Comparison of ENCODE assay signal across 22 cellular contexts in the genomic region with DNA sequence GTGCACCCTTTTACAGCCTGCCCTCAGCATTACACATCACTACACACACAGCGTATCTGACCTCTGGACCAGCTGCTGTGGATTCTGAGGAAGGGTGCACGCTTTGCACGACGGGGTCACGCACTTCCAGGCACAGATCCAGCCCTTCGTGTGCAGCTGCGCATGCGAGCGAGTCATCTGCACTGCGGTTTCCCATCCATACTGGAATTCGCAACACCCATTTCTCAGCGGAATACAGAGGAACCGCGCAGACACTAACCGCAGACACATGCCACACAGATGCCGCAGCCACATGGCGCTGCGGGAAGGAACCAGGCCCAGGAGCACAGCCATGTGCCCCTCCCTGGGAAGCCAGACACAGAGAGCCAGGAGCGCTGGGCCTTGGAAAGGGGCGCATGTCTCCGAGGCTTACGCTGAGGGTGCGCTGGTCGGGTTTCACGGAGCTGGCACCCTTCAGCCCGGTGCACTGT. TPM values are rescaled to one million over a fixed set of nuclear protein-coding genes. Genes with fewer than 3 reads are reported as not detected.
A peak's percentile ranks its signal among the peaks of the same experiment; 100 is the strongest.
DNase-seq lines count a peak whose midpoint lies in the region; ATAC-seq and TF ChIP-seq lines count a peak whose summit lies in the region.
"Had no signal": no experiment of that assay in that cellular context is flagged by ENCODE, and none has a peak within 500 bp of the region (broad histone marks: within the 10 kb centered on the region; RNA-seq: fewer than 3 reads in every experiment).

No MANE protein-coding gene starts in this region.

- intact Hi-C loops in ovary (cut with DNase I): no loop called here

- H3K4me3 ChIP-seq in ovary: no peak overlapping the region
- H3K4me3 ChIP-seq: cardiac muscle cell, esophagus squamous epithelium, stomach, uterus had no signal

- H3K27ac ChIP-seq in ovary: no peak overlapping the region
- H3K27ac ChIP-seq: cardiac muscle cell, esophagus squamous epithelium, stomach, uterus had no signal

- WGBS in ovary, 3 donors: 83 to 90% (median 85%) methylated on average over 26 of the region's 26 CpGs

- no peak for TF ChIP-seq EP300 in ovary (IDR thresholded peaks at IDR 0.05)

- in situ Hi-C loops in SK-MEL-5 (cut with HindIII; ENCODE audit: low pct_unique_long_range_greater_than_20kb, low sequenced_read_pairs): no loop called here

- TF ChIP-seq POLR2A in ovary (IDR thresholded peaks at IDR 0.05): no peak

- no peaks in the 10 kb centered on the region for H3K9me3 ChIP-seq in ovary
- H3K9me3 ChIP-seq: esophagus squamous epithelium, stomach, uterus had no signal

- H3K27me3 ChIP-seq in ovary: no peaks in the 10 kb centered on the region
- H3K27me3 ChIP-seq: cardiac muscle cell, esophagus squamous epithelium, stomach, uterus had no signal

- H3K36me3 ChIP-seq in ovary: no peaks in the 10 kb centered on the region
- H3K36me3 ChIP-seq: cardiac muscle cell, esophagus squamous epithelium, uterus had no signal

- no peak for ATAC-seq in GM18907 (IDR thresholded peaks at IDR 0.05; ENCODE audit: unreplicated experiment)
- ATAC-seq: activated CD8-positive, alpha-beta T cell treated with anti-CD3 and anti-CD28 coated beads, Interleukin-2, amount 10 ng/mL, durations not matched to agents 7 days and 5 days; left colon; T-helper 17 cell had no signal

- DNase-seq in AG08395 (ENCODE audit: low spot score) (peak; percentile 69), ELR (ENCODE audit: low read depth) (peak; percentile 81), SK-MEL-5 (ENCODE audit: low read depth, low spot score) (peak; percentile 35), kidney tubule cell (ENCODE audit: low spot score) (peak; percentile 22), ovary (no peak), Kasumi-1 (lab: John Stamatoyannopoulos, UW) (no peak), ureter (ENCODE audit: low spot score) (no peak)
- DNase-seq: activated B cell treated with CpG ODN at 0.5 μM for 24 hours; activated CD8-positive, alpha-beta T cell treated with anti-CD3 and anti-CD28 coated beads, Interleukin-2, amount 10 ng/mL, durations not matched to agents 7 days and 5 days; activated naive CD8-positive, alpha-beta T cell treated with anti-CD3 and anti-CD28 coated beads for 36 hours; Caco-2; esophagus squamous epithelium; hypothalamus; left colon; NCI-H187; NCI-H446; nucleus accumbens; T-helper 17 cell; uterus had no signal

- H3K4me1 ChIP-seq in ovary (ENCODE audit: insufficient read depth): no peaks in the 10 kb centered on the region
- H3K4me1 ChIP-seq: esophagus squamous epithelium, uterus had no signal

- no peak for TF ChIP-seq CTCF in ovary (IDR thresholded peaks at IDR 0.05)

RNA-seq across cellular contexts. Expression of a gene that starts 43.5 kb away (rescaled TPM):
- 0.29 and 0.37 TPM in 2 replicates for total RNA-seq in SK-MEL-5 (2014; rRNA removed; shearing (Covaris generic))
- 0.61 and 0.68 TPM in 2 replicates for polyA plus RNA-seq in SK-MEL-5 (2015; cell fraction: cytosol; rRNA removed)
- polyA plus RNA-seq in SK-MEL-5 (2015; cell fraction: nucleus; rRNA removed): 12.8 and 13.7 TPM in 2 replicates
- total RNA-seq in ovary (10 to 100 TPM in 5 of 7 donors, 1 to 10 TPM in 2; 4.5 to 29.3 (median 13.0) TPM), ureter (9.7 TPM)
- 10 to 100 TPM in 1 of 2 donors, 1 to 10 TPM in 1; 2.2 to 19.9 TPM for polyA plus RNA-seq in ovary

RNA-seq across cellular contexts. Expression of a gene that starts 44.9 kb away (rescaled TPM):
- total RNA-seq in SK-MEL-5 (2014; rRNA removed; shearing (Covaris generic)): 83.9 and 95.9 TPM in 2 replicates
- 80.7 and 98.5 TPM in 2 replicates for polyA plus RNA-seq in SK-MEL-5 (2015; cell fraction: cytosol; rRNA removed)
- polyA plus RNA-seq in SK-MEL-5 (2015; cell fraction: nucleus; rRNA removed): 16.5 and 18.0 TPM in 2 replicates
- 10 to 100 TPM; 35.9 to 61.9 (median 48.3) TPM for total RNA-seq in ovary
- 10 to 100 TPM in 1 of 2 donors, 1 to 10 TPM in 1; 1.0 to 54.8 TPM for polyA plus RNA-seq in ovary
- total RNA-seq in ureter: 38.2 TPM

RNA-seq across cellular contexts. Expression of a gene that starts 47.6 kb away (rescaled TPM):
- total RNA-seq in SK-MEL-5 (2014; rRNA removed; shearing (Covaris generic)): 22.4 and 25.5 TPM in 2 replicates
- 84.1 and 95.3 TPM in 2 replicates for polyA plus RNA-seq in SK-MEL-5 (2015; cell fraction: cytosol; rRNA removed)
- 204 and 302 TPM in 2 replicates for polyA plus RNA-seq in SK-MEL-5 (2015; cell fraction: nucleus; rRNA removed)
- total RNA-seq in ovary (10 to 100 TPM; 22.9 to 50.3 (median 35.4) TPM), ureter (49.3 TPM)
- 10 to 100 TPM; 24.0 to 29.5 TPM for polyA plus RNA-seq in ovary

Comparison
In these comparisons a context has a peak if more than half of its experiments do, and no peak if none do; other contexts are left out.
1. DNase-seq: peak in AG08395 (single experiment), ELR (single experiment), SK-MEL-5 (single experiment) and kidney tubule cell (single experiment); none in ovary (0 of 5), Kasumi-1 (0 of 2) and ureter (single experiment).